ENCODE assay signal across 25 cellular contexts in the genomic region with DNA sequence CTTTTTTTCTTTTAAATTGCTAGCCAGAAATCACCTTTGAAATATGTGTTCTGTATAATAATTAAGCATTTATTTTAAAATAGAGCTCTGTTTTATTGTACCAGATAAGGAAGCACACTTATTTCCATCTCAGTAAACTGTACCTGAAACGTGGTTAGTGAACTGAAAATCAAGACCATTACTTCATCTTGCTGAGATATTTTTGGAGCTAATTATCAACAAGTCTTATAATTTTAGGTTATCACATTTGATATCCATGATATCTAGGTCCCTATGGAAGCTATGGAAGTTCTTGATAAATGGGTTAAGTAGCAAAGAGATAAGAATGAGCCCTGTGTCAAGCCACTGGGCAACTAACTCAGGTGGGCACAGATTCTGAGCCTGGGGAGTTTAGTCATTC.
"Had no signal": no experiment of that assay in that cellular context is flagged by ENCODE, and none has a peak within 500 bp of the region (broad histone marks: within the 10 kb centered on the region; RNA-seq: fewer than 3 reads in every experiment).

No MANE protein-coding gene starts in this region.

- H3K27ac Mint-ChIP-seq: activated CD8-positive, alpha-beta T cell treated with anti-CD3 and anti-CD28 coated beads, Interleukin-2, amount 10 ng/mL, durations not matched to agents 7 days and 5 days; activated naive CD8-positive, alpha-beta T cell; T-helper 1 cell treated with Interleukin-12 subunit alpha and Interleukin-12 subunit beta and Interleukin-4 antibody, amounts not matched to agents 30 μg/mL and 1 μg/mL, for 36 hours had no signal

- H3K27me3 ChIP-seq: brain microvascular endothelial cell, cardiac muscle cell, SJSA1 had no signal

- H3K36me3 ChIP-seq: brain microvascular endothelial cell, cardiac muscle cell, SJSA1 had no signal

- H3K27ac ChIP-seq: brain microvascular endothelial cell, cardiac muscle cell, SJSA1 had no signal

- H3K9me3 ChIP-seq: SJSA1 had no signal

- H3K4me3 Mint-ChIP-seq: activated CD8-positive, alpha-beta T cell treated with anti-CD3 and anti-CD28 coated beads, Interleukin-2, amount 10 ng/mL, durations not matched to agents 7 days and 5 days; activated naive CD8-positive, alpha-beta T cell; T-helper 1 cell treated with Interleukin-12 subunit alpha and Interleukin-12 subunit beta and Interleukin-4 antibody, amounts not matched to agents 30 μg/mL and 1 μg/mL, for 36 hours had no signal

- H3K4me3 ChIP-seq: cardiac muscle cell, SJSA1 had no signal

- H3K27me3 Mint-ChIP-seq: activated naive CD8-positive, alpha-beta T cell had no signal

- DNase-seq: activated CD4-positive, alpha-beta T cell treated with anti-CD3 and anti-CD28 coated beads for 48 hours; activated CD4-positive, alpha-beta T cell treated with anti-CD3 and anti-CD28 coated beads, Interleukin-2, amount 50 U/mL, for 4 hours; activated CD4-positive, CD25-positive, alpha-beta regulatory T cell treated with anti-CD3 and anti-CD28 coated beads, Interleukin-2, amount 50 U/mL, for 72 hours; activated CD8-positive, alpha-beta memory T cell treated with anti-CD3 and anti-CD28 coated beads, Interleukin-2, amount 50 U/mL, for 48 hours; activated CD8-positive, alpha-beta T cell treated with anti-CD3 and anti-CD28 coated beads, Interleukin-2, amount 10 ng/mL, durations not matched to agents 7 days and 5 days; activated effector memory CD4-positive, alpha-beta T cell treated with Interleukin-2 at 50 U/mL for 16 hours; activated naive CD4-positive, alpha-beta T cell; activated T-cell treated with anti-CD3 and anti-CD28 coated beads, Interleukin-2, amount 50 U/mL, for 1 hour; amygdala; brain microvascular endothelial cell; cerebellar nuclear complex; NCI-H1105 treated with DMSO at 0.1 percent for 48 hours; NCI-H146; NCI-H187 treated with DMSO at 0.1 percent for 48 hours; NCI-H2081 treated with DMSO at 0.1 percent for 48 hours; NCI-H226; NCI-H526; NCI-H774; SHP77 had no signal

- ATAC-seq: activated CD8-positive, alpha-beta T cell treated with anti-CD3 and anti-CD28 coated beads, Interleukin-2, amount 10 ng/mL, durations not matched to agents 7 days and 5 days; Panc1; SK-N-SH treated with all-trans-retinoic acid at 6 μM for 48 hours had no signal
